ENCODE assay signal across 13 cellular contexts in the genomic region with DNA sequence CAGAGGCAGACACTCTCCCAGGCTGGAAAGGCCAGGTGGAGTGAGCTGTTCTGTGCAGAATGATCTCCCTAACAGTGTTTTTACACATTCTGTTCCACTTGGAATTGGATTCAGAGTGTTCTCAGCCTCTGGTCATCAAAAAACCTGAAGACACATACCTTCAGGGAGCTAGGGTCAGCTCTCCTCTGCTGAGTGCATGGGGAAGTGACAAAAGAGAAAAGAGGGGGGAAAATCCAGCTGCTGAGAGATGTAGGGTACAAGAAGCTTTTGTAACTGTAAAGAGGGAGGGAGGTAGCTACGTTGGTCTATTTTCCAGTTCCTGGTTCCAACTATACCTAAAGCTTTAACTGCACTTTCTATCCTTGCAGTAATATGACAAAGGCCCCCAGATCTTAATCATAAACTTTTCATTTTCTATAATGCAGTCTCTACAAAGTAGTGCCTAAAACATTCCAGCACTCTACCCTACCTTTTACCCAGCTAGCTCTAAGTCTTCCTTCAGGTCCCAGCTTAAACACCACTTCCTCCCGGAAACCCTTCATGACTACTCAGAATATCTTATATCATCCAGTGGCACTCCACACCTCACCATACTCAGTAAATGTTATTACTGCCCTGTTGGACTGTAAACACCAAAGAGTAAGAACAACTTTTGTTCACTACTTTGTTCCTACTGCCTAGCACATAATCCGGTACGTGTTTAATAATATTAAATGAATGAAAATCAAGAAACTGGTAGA. TPM values are rescaled to one million over a fixed set of nuclear protein-coding genes. Genes with fewer than 3 reads are reported as not detected.
DNase-seq lines count a peak whose midpoint lies in the region; ATAC-seq, FAIRE-seq and TF ChIP-seq lines count a peak whose summit lies in the region.
"Had no signal": no experiment of that assay in that cellular context is flagged by ENCODE, and none has a peak within 500 bp of the region (broad histone marks: within the 10 kb centered on the region; RNA-seq: fewer than 3 reads in every experiment).

No MANE protein-coding gene starts in this region.

- peaks cover 84% of the 10 kb centered on the region for H3K4me1 Mint-ChIP-seq in activated CD4-positive, alpha-beta T cell treated with anti-CD3 and anti-CD28 coated beads for 36 hours
- peaks cover 93 to 96% (median 95%) of the 10 kb centered on the region in 3 donors for H3K4me1 Mint-ChIP-seq in T-cell
- H3K4me1 Mint-ChIP-seq in stimulated activated memory B cell treated with anti-CD40 and anti-IgM and Interleukin-4, amounts not matched to agents 10 μg/mL and 1 μg/mL and 100 μg/mL, for 72 hours = peaks cover 89% of the 10 kb centered on the region

- H4K20me1 ChIP-seq in GM23248 (ENCODE audit: insufficient read depth) = peaks cover 70% of the 10 kb centered on the region

- POLR2A ChIA-PET in activated CD4-positive, alpha-beta T cell treated with anti-CD3 and anti-CD28 coated beads for 36 hours (lab: Charles Lee) = interaction anchor here (0.7 to 1.0 kb wide), 3 partner anchors 9 to 23 kb away, joined by 3 read pairs; a partner anchor contains a TSS
- POLR2A ChIA-PET in T-cell (lab: Charles Lee) = interaction anchor here in 1 of 2 donors (0.6 kb wide), 1 partner anchor 166 kb away, joined by 4 read pairs; no protein-coding TSS in a partner anchor

- peak overlapping the region; percentile 5 for H3K27ac Mint-ChIP-seq in activated CD4-positive, alpha-beta T cell treated with anti-CD3 and anti-CD28 coated beads for 36 hours
- H3K27ac Mint-ChIP-seq in T-cell = peak overlapping the region; percentile 47 to 61
- peak overlapping the region; percentile 56 for H3K27ac Mint-ChIP-seq in stimulated activated memory B cell treated with anti-CD40 and anti-IgM and Interleukin-4, amounts not matched to agents 10 μg/mL and 1 μg/mL and 100 μg/mL, for 72 hours

- H3K9ac ChIP-seq in GM23248 = no peak overlapping the region

- H3K4me3 Mint-ChIP-seq in activated CD4-positive, alpha-beta T cell treated with anti-CD3 and anti-CD28 coated beads for 36 hours = no peak overlapping the region
- peak overlapping the region; percentile 4 to 50 (median 28) for H3K4me3 Mint-ChIP-seq in T-cell
- peak overlapping the region; percentile 25 for H3K4me3 Mint-ChIP-seq in stimulated activated memory B cell treated with anti-CD40 and anti-IgM and Interleukin-4, amounts not matched to agents 10 μg/mL and 1 μg/mL and 100 μg/mL, for 72 hours

- peaks cover 18% of the 10 kb centered on the region for H3K36me3 Mint-ChIP-seq in activated CD4-positive, alpha-beta T cell treated with anti-CD3 and anti-CD28 coated beads for 36 hours (ENCODE audit: low read depth)
- peaks cover 15% of the 10 kb centered on the region for H3K36me3 Mint-ChIP-seq in T-cell
- peaks cover 19% of the 10 kb centered on the region for H3K36me3 Mint-ChIP-seq in stimulated activated memory B cell treated with anti-CD40 and anti-IgM and Interleukin-4, amounts not matched to agents 10 μg/mL and 1 μg/mL and 100 μg/mL, for 72 hours

- H3K9me3 Mint-ChIP-seq in activated CD4-positive, alpha-beta T cell treated with anti-CD3 and anti-CD28 coated beads for 36 hours (ENCODE audit: low read depth) = no peaks in the 10 kb centered on the region
- no peaks in the 10 kb centered on the region for H3K9me3 Mint-ChIP-seq in T-cell
- no peaks in the 10 kb centered on the region for H3K9me3 Mint-ChIP-seq in stimulated activated memory B cell treated with anti-CD40 and anti-IgM and Interleukin-4, amounts not matched to agents 10 μg/mL and 1 μg/mL and 100 μg/mL, for 72 hours

- H3K36me3 ChIP-seq in left lung = no peaks in the 10 kb centered on the region
- H3K36me3 ChIP-seq in GM23248 (ENCODE audit: low read depth) = no peaks in the 10 kb centered on the region
- H3K36me3 ChIP-seq: thoracic aorta had no signal

- H3K9me3 ChIP-seq in left lung = no peaks in the 10 kb centered on the region
- no peaks in the 10 kb centered on the region for H3K9me3 ChIP-seq in GM23248 (ENCODE audit: low read depth)
- H3K9me3 ChIP-seq: A549, thoracic aorta had no signal

- intact Hi-C loops in activated CD4-positive, alpha-beta T cell treated with anti-CD3 and anti-CD28 coated beads for 36 hours (cut with DNase I, micrococcal nuclease) = no loop called here
- intact Hi-C loops in left lung (cut with DNase I) = no loop called here

- H3K4me1 ChIP-seq in left lung = peaks cover 12 to 98% of the 10 kb centered on the region in 2 donors
- H3K4me1 ChIP-seq in GM23248 (ENCODE audit: insufficient read depth) = peaks cover 9% of the 10 kb centered on the region; the same call in 1 of the 2 replicates

- H3K4me2 ChIP-seq in GM23248 (ENCODE audit: unreplicated experiment) = no peak overlapping the region
- H3K4me2 ChIP-seq: A549 had no signal

- ATAC-seq in activated CD4-positive, alpha-beta T cell treated with anti-CD3 and anti-CD28 coated beads for 36 hours = no peak
- peak; percentile 43 to 71 (median 58) for ATAC-seq in T-cell (replicated peaks in 1 of 4)
- peak; percentile 84 for ATAC-seq in left lung
- ATAC-seq in stimulated activated memory B cell treated with anti-CD40 and anti-IgM and Interleukin-4, amounts not matched to agents 10 μg/mL and 1 μg/mL and 100 μg/mL, for 72 hours = no peak
- no peak for ATAC-seq in HG02884 (IDR thresholded peaks at IDR 0.05; ENCODE audit: unreplicated experiment)
- ATAC-seq: A549 had no signal

- no peak overlapping the region for H2AFZ ChIP-seq in GM23248

- H3K27me3 ChIP-seq in left lung (no peaks in the 10 kb centered on the region), GM23248 (replicated peaks; ENCODE audit: insufficient read depth) (no peaks in the 10 kb centered on the region)

- no peak for DNase-seq in activated CD4-positive, alpha-beta T cell treated with anti-CD3 and anti-CD28 coated beads for 36 hours
- no peak for DNase-seq in activated CD4-positive, alpha-beta T cell treated with anti-CD3 and anti-CD28 coated beads, Interleukin-2, amount 50 U/mL, for 48 hours
- no peak for DNase-seq in T-cell
- no peak for DNase-seq in left lung
- no peak for DNase-seq in GM23248
- no peak for DNase-seq in frontal cortex (ENCODE audit: low spot score in 2 of 2)
- DNase-seq: effector CD4-positive, alpha-beta T cell; KBM-7 had no signal

- no peaks in the 10 kb centered on the region for H3K27me3 Mint-ChIP-seq in activated CD4-positive, alpha-beta T cell treated with anti-CD3 and anti-CD28 coated beads for 36 hours
- H3K27me3 Mint-ChIP-seq in T-cell = no peaks in the 10 kb centered on the region
- no peaks in the 10 kb centered on the region for H3K27me3 Mint-ChIP-seq in stimulated activated memory B cell treated with anti-CD40 and anti-IgM and Interleukin-4, amounts not matched to agents 10 μg/mL and 1 μg/mL and 100 μg/mL, for 72 hours

- in situ Hi-C loops in GM23248 (cut with MboI) = no loop called here

- TF ChIP-seq CTCF in left lung (IDR thresholded peaks at IDR 0.05) = no peak

- H3K9me2 ChIP-seq in GM23248 (ENCODE audit: insufficient read depth) = no peaks in the 10 kb centered on the region

- H3K4me3 ChIP-seq in left lung (no peak overlapping the region), GM23248 (no peak overlapping the region)
- H3K4me3 ChIP-seq: A549, thoracic aorta had no signal

- peaks cover 100% of the 10 kb centered on the region for H3K79me2 ChIP-seq in GM23248 (ENCODE audit: insufficient read depth)

- no peak for FAIRE-seq in frontal cortex (lab: Jason Lieb, UNC)
- FAIRE-seq: A549, TTC549 had no signal

- H3K27ac ChIP-seq in left lung = peak overlapping the region in 1 of 2 donors; percentile 80
- H3K27ac ChIP-seq in GM23248 = no peak overlapping the region
- H3K27ac ChIP-seq: A549 had no signal

- CTCF ChIA-PET in activated CD4-positive, alpha-beta T cell treated with anti-CD3 and anti-CD28 coated beads for 36 hours (lab: Charles Lee) = interaction anchor here (0.7 kb wide), 1 partner anchor 18 kb away, joined by 3 read pairs; no protein-coding TSS in a partner anchor
- CTCF ChIA-PET in T-cell (lab: Charles Lee) = no interaction called here

- 0 out of 2 replicates have a peak, but pooled peaks cover 4% of the 10 kb centered on the region for H3F3A ChIP-seq in GM23248 (ENCODE audit: insufficient read depth)

- WGBS in GM23248 (ENCODE audit: low coverage in 1 of 2, low lambda C conversion rate in 2 of 2, missing lambda C conversion rate in 2 of 2), 2 experiments = 78 to 90% methylated on average over 4 of the region's 4 CpGs

RNA-seq across cellular contexts. Expression of a gene that starts 9.2 kb away (rescaled TPM):
- total RNA-seq in activated CD4-positive, alpha-beta T cell treated with anti-CD3 and anti-CD28 coated beads for 36 hours = 100 to 1,000 TPM in 1 of 2 experiments, 10 to 100 TPM in 1; 91.9 to 108 TPM
- total RNA-seq in T-cell = 100 to 1,000 TPM in 4 of 5 donors, 10 to 100 TPM in 1; 85.0 to 114 (median 110) TPM
- total RNA-seq in left lung = 100 to 1,000 TPM; 163 to 171 TPM
- total RNA-seq in GM23248 (2014; rRNA removed; shearing (Covaris generic)) = 70.2 and 72.3 TPM in 2 replicates
- polyA plus RNA-seq in GM23248 (2016; fragmentation: Nextera tagmentation; extraction: Ambion mirVana) = 76.0 and 83.6 TPM in 2 replicates
- total RNA-seq in frontal cortex = 74.2 TPM

Comparison
In these comparisons a context has a peak if more than half of its experiments do, and no peak if none do; other contexts are left out.
1. ATAC-seq: peak in T-cell (4 of 4) and left lung (single experiment); none in activated CD4-positive, alpha-beta T cell treated with anti-CD3 and anti-CD28 coated beads for 36 hours (single experiment), stimulated activated memory B cell treated with anti-CD40 and anti-IgM and Interleukin-4, amounts not matched to agents 10 μg/mL and 1 μg/mL and 100 μg/mL, for 72 hours (single experiment) and HG02884 (single experiment).
2. H3K27ac Mint-ChIP-seq: peak in every context shown above with its lines; median percentile 56 in stimulated activated memory B cell treated with anti-CD40 and anti-IgM and Interleukin-4, amounts not matched to agents 10 μg/mL and 1 μg/mL and 100 μg/mL, for 72 hours; 54 in T-cell; 5 in activated CD4-positive, alpha-beta T cell treated with anti-CD3 and anti-CD28 coated beads for 36 hours.